In genomic region chr5:173925449-173926071, GRCh38 we compare ENCODE assay signal across 8 cellular contexts. TPM values are rescaled to one million over a fixed set of nuclear protein-coding genes. Genes with fewer than 3 reads are reported as not detected.
DNase-seq lines count a peak whose midpoint lies in the region; TF ChIP-seq lines count a peak whose summit lies in the region.

No MANE protein-coding gene starts in this region.

- H3K9me3 ChIP-seq in Loucy (ENCODE audit: insufficient read depth, low read depth, low read length), result no peaks in the 10 kb centered on the region
- H3K9me3 ChIP-seq in osteoblast (ENCODE audit: low read depth, low read length), result no peaks in the 10 kb centered on the region

- H3K4me1 ChIP-seq in Loucy (ENCODE audit: insufficient read depth, low read length, poor library complexity, severe bottlenecking) (peaks cover 10% of the 10 kb centered on the region), osteoblast (ENCODE audit: insufficient read depth, low read length) (peaks cover 29% of the 10 kb centered on the region)

- H4K20me1 ChIP-seq in Loucy (ENCODE audit: insufficient read depth, low read length, poor library complexity, severe bottlenecking) (no peaks in the 10 kb centered on the region), osteoblast (ENCODE audit: insufficient read depth, low read length) (peaks cover 13% of the 10 kb centered on the region)

- H3K27me3 ChIP-seq in Loucy (ENCODE audit: insufficient read depth, low read length, poor library complexity, severe bottlenecking), result no peaks in the 10 kb centered on the region
- no peaks in the 10 kb centered on the region for H3K27me3 ChIP-seq in osteoblast (ENCODE audit: insufficient read depth, low read length)

- DNase-seq in Daoy (ENCODE audit: low read depth) (peak; percentile 63), fibroblast of peridontal ligament (ENCODE audit: extremely low read depth) (peak; percentile 55), osteoblast (ENCODE audit: insufficient read length, low spot score, missing footprints) (no peak), GM19238 (ENCODE audit: insufficient read length, low spot score) (no peak), kidney glomerular epithelial cell (lab: John Stamatoyannopoulos, UW) (no peak), mesenteric fat pad (ENCODE audit: low spot score) (no peak)
- DNase-seq in activated CD8-positive, alpha-beta memory T cell treated with anti-CD3 and anti-CD28 coated beads, Interleukin-2, amount 50 U/mL, for 4 hours, result peak; percentile 46

- H3K79me2 ChIP-seq in Loucy (ENCODE audit: insufficient read depth, low read length) (no peaks in the 10 kb centered on the region), osteoblast (ENCODE audit: insufficient read depth, low read length) (peaks cover 67% of the 10 kb centered on the region)

- H3K27ac ChIP-seq in osteoblast (ENCODE audit: low read depth, low read length), result no peak overlapping the region

- H3K36me3 ChIP-seq in Loucy (ENCODE audit: insufficient read depth, low read length) (no peaks in the 10 kb centered on the region), osteoblast (ENCODE audit: insufficient read depth, low read length) (no peaks in the 10 kb centered on the region)

- H2AFZ ChIP-seq in Loucy (ENCODE audit: low read length) (no peak overlapping the region), osteoblast (ENCODE audit: low read length) (no peak overlapping the region)

- H3K4me2 ChIP-seq in Loucy (ENCODE audit: low read depth, low read length, poor library complexity, severe bottlenecking) (no peak overlapping the region), osteoblast (ENCODE audit: insufficient read depth, low read length) (no peak overlapping the region)

- no peak overlapping the region for H3K9ac ChIP-seq in Loucy (ENCODE audit: low read depth, low read length, poor library complexity, severe bottlenecking)

- TF ChIP-seq CTCF in Loucy (conservative IDR thresholded peaks at IDR 0.05; ENCODE audit: low read length) (peak; percentile 61), osteoblast (IDR thresholded peaks at IDR 0.05; ENCODE audit: extremely low read depth, low read depth, low read length) (peak; percentile 69)

- H3K4me3 ChIP-seq in Loucy (ENCODE audit: low read length, poor library complexity, severe bottlenecking), result no peak overlapping the region
- no peak overlapping the region for H3K4me3 ChIP-seq in osteoblast (ENCODE audit: insufficient read depth, low read length)

- H3F3A ChIP-seq in Loucy (ENCODE audit: low read depth), result no peaks in the 10 kb centered on the region

- no peaks in the 10 kb centered on the region for H3K9me2 ChIP-seq in Loucy (replicated peaks; ENCODE audit: low read depth, low read length)

RNA-seq across cellular contexts. Expression of gene CPEB4, which starts 37.4 kb away (rescaled TPM):
- 14.5 and 21.4 TPM in 2 replicates for total RNA-seq in Daoy (2014; rRNA removed; shearing (Covaris generic))
- total RNA-seq in osteoblast (36.2 and 41.6 TPM in 2 replicates), mesenteric fat pad (60.2 TPM)

Comparison
In these comparisons a context has a peak if more than half of its experiments do, and no peak if none do; other contexts are left out.
1. DNase-seq: peak in Daoy (single experiment), activated CD8-positive, alpha-beta memory T cell treated with anti-CD3 and anti-CD28 coated beads, Interleukin-2, amount 50 U/mL, for 4 hours (single experiment) and fibroblast of peridontal ligament (single experiment); none in osteoblast (single experiment), GM19238 (single experiment), kidney glomerular epithelial cell (single experiment) and mesenteric fat pad (single experiment).